In genomic region chr21:46098303-46099141, GRCh38 we compare ENCODE assay signal across 1 cellular context.
TF ChIP-seq lines count a peak whose summit lies in the region.

No MANE protein-coding gene starts in this region.

TF ChIP-seq in IMR-90, 13 proteins besides CTCF, POLR2A, EP300 and RAD21 (continued from another document):
- TF ChIP-seq MAFK (IDR thresholded peaks at IDR 0.05; ENCODE audit: low read depth, low read length) (no peak), CHD1 (IDR thresholded peaks at IDR 0.05; ENCODE audit: low read depth, low read length) (no peak; the same call in 1 of the 2 replicates), RCOR1 (IDR thresholded peaks at IDR 0.05; ENCODE audit: insufficient replicate concordance, low read length) (no peak)
